ENCODE assay signal across 15 cellular contexts in genomic region chr7:121032645-121033460, GRCh38. TPM values are rescaled to one million over a fixed set of nuclear protein-coding genes. Genes with fewer than 3 reads are reported as not detected.
DNase-seq lines count a peak whose midpoint lies in the region; ATAC-seq, FAIRE-seq and TF ChIP-seq lines count a peak whose summit lies in the region.
"Had no signal": no experiment of that assay in that cellular context is flagged by ENCODE, and none has a peak within 500 bp of the region (broad histone marks: within the 10 kb centered on the region; RNA-seq: fewer than 3 reads in every experiment).

No MANE protein-coding gene starts in this region.

- H2AFZ ChIP-seq in keratinocyte (ENCODE audit: control insufficient read depth, low read length) = no peak overlapping the region

- no peak overlapping the region for H3K9ac ChIP-seq in keratinocyte (ENCODE audit: control insufficient read depth, extremely low read depth, insufficient read depth, low read length)

- ATAC-seq in left ventricle myocardium superior (peak; percentile 35), GM18858 (IDR thresholded peaks at IDR 0.05; ENCODE audit: unreplicated experiment) (no peak), HG02885 (IDR thresholded peaks at IDR 0.05; ENCODE audit: poor library complexity, unreplicated experiment) (no peak)

- intact Hi-C loops in left ventricle myocardium superior (cut with micrococcal nuclease) = no loop called here

- H3K36me3 Mint-ChIP-seq in type B pancreatic cell = peaks cover 18% of the 10 kb centered on the region

- H3K4me3 Mint-ChIP-seq in type B pancreatic cell = no peak overlapping the region

- H3K4me3 ChIP-seq in right atrium auricular region (no peak overlapping the region), SJSA1 (no peak overlapping the region), keratinocyte (ENCODE audit: control insufficient read depth in 2 of 3, extremely low read depth in 1 of 3, insufficient read depth in 2 of 3, low read depth in 1 of 3, low read length in 3 of 3) (no peak overlapping the region)
- H3K4me3 ChIP-seq: cardiac muscle cell, thyroid gland had no signal

- H3K9me1 ChIP-seq in keratinocyte (ENCODE audit: control insufficient read depth, extremely low read depth, insufficient read depth, low read length) = no peaks in the 10 kb centered on the region

- H3K36me3 ChIP-seq in right atrium auricular region = no peaks in the 10 kb centered on the region
- peaks cover 9% of the 10 kb centered on the region; the same call in 1 of the 2 replicates for H3K36me3 ChIP-seq in SJSA1
- no peaks in the 10 kb centered on the region for H3K36me3 ChIP-seq in keratinocyte (ENCODE audit: control insufficient read depth in 2 of 2, extremely low read depth in 1 of 2, insufficient read depth in 2 of 2, low read length in 2 of 2)
- H3K36me3 ChIP-seq: cardiac muscle cell, thyroid gland had no signal

- peak overlapping the region; percentile 82 for H3K27ac Mint-ChIP-seq in type B pancreatic cell

- H3K27me3 ChIP-seq in right atrium auricular region (no peaks in the 10 kb centered on the region), SJSA1 (replicated peaks) (no peaks in the 10 kb centered on the region), keratinocyte (ENCODE audit: control insufficient read depth, extremely low read depth, insufficient read depth, low read length) (no peaks in the 10 kb centered on the region)
- H3K27me3 ChIP-seq: cardiac muscle cell, thyroid gland had no signal

- FAIRE-seq in keratinocyte (lab: Jason Lieb, UNC) = peak; percentile 60

- H3K4me2 ChIP-seq in keratinocyte (ENCODE audit: control insufficient read depth, extremely low read depth, insufficient read depth, low read depth, low read length) = no peak overlapping the region

- H3K9me3 ChIP-seq in right atrium auricular region (no peaks in the 10 kb centered on the region), SJSA1 (replicated peaks) (no peaks in the 10 kb centered on the region), keratinocyte (ENCODE audit: control insufficient read depth, low read depth, low read length) (no peaks in the 10 kb centered on the region)
- H3K9me3 ChIP-seq: thyroid gland had no signal

- no peaks in the 10 kb centered on the region for H3K79me2 ChIP-seq in keratinocyte (ENCODE audit: control insufficient read depth, insufficient read depth, low read length)

- H4K20me1 ChIP-seq in keratinocyte (ENCODE audit: control insufficient read depth, extremely low read depth, insufficient read depth, low read length) = no peaks in the 10 kb centered on the region

- TF ChIP-seq CTCF in right atrium auricular region (IDR thresholded peaks at IDR 0.05) = no peak
- TF ChIP-seq CTCF in keratinocyte (optimal IDR thresholded peaks at IDR 0.05 in 1 of 3, IDR thresholded peaks at IDR 0.05 in 1 of 3, conservative IDR thresholded peaks at IDR 0.05 in 1 of 3; ENCODE audit: extremely low read depth in 1 of 3, insufficient read depth in 2 of 3, low read length in 3 of 3) = no peak
- TF ChIP-seq CTCF in type B pancreatic cell (conservative IDR thresholded peaks at IDR 0.05) = no peak

- peaks cover 20% of the 10 kb centered on the region for H3K4me1 Mint-ChIP-seq in type B pancreatic cell (ENCODE audit: unreplicated experiment)

- H3K4me1 ChIP-seq in right atrium auricular region (peaks cover 0 to 27% of the 10 kb centered on the region in 2 donors), SJSA1 (replicated peaks) (peaks cover 20% of the 10 kb centered on the region), keratinocyte (ENCODE audit: control insufficient read depth, extremely low read depth, insufficient read depth, low read length) (no peaks in the 10 kb centered on the region)

- dilution Hi-C loops in keratinocyte (cut with MboI; ENCODE audit: extremely low pct_ligation_motif_present, low sequenced_read_pairs) = no loop called here

- H3K27ac ChIP-seq in right atrium auricular region = peak overlapping the region in 1 of 2 donors; percentile 7
- peak overlapping the region; percentile 19; the same call in 1 of the 2 replicates for H3K27ac ChIP-seq in SJSA1
- no peak overlapping the region for H3K27ac ChIP-seq in keratinocyte (ENCODE audit: control insufficient read depth, insufficient read depth, low read length)
- H3K27ac ChIP-seq: cardiac muscle cell, thyroid gland had no signal

- H3K27me3 Mint-ChIP-seq in type B pancreatic cell = no peaks in the 10 kb centered on the region

- DNase-seq in left ventricle myocardium superior = no peak
- DNase-seq in right atrium auricular region (ENCODE audit: low spot score) = no peak
- no peak for DNase-seq in SJSA1 (ENCODE audit: low read depth in 1 of 2, low spot score in 2 of 2)
- no peak for DNase-seq in keratinocyte (ENCODE audit: low read depth, low spot score)
- no peak for DNase-seq in type B pancreatic cell (ENCODE audit: extremely low spot score, unreplicated experiment)
- DNase-seq in islet precursor cell = no peak
- DNase-seq: activated naive CD4-positive, alpha-beta T cell; effector memory CD4-positive, alpha-beta T cell; KG1; NCI-H187 treated with DMSO at 0.1 percent for 48 hours; stimulated activated CD4-positive, alpha-beta T cell treated with anti-CD3 and anti-CD28 coated beads, Interleukin-2, amount 100 ng/mL, for 48 hours; thyroid gland had no signal

- no peaks in the 10 kb centered on the region for H3K9me3 Mint-ChIP-seq in type B pancreatic cell

RNA-seq across cellular contexts. Expression of gene CPED1, which starts 44.3 kb away (rescaled TPM):
- total RNA-seq in left ventricle myocardium superior (32.8 TPM), right atrium auricular region (10 to 100 TPM; 13.8 to 19.0 TPM), type B pancreatic cell (ENCODE audit: low replicate concordance) (0.88 and 45.4 TPM in 2 replicates)
- 46.6 and 64.8 TPM in 2 replicates for total RNA-seq in SJSA1 (2014; rRNA removed; shearing (Covaris generic))
- polyA plus RNA-seq in keratinocyte = 0.62 to 1.1 TPM (median 0.72 TPM) in 3 replicates
- not detected for polyA plus RNA-seq in keratinocyte (2011; ENCODE audit: low read depth)
- 0.88 and 1.5 TPM in 2 replicates for polyA plus RNA-seq in keratinocyte (2011; cell fraction: cytosol; rRNA removed)
- 0.99 and 1.1 TPM in 2 replicates for polyA plus RNA-seq in keratinocyte (2011; cell fraction: nucleus; rRNA removed)
- 0.11 and 0.78 TPM in 2 replicates for polyA plus RNA-seq in keratinocyte (2012; ENCODE audit: low replicate concordance)
- polyA minus RNA-seq in keratinocyte = 0.52 to 2.4 TPM (median 1.6 TPM) in 3 replicates
- polyA minus RNA-seq in keratinocyte (2011; cell fraction: cytosol; rRNA and poly(A)+ RNA removed) = 0.96 TPM
- polyA minus RNA-seq in keratinocyte (2011; cell fraction: nucleus; rRNA and poly(A)+ RNA removed) = 0.74 and 6.1 TPM in 2 replicates
